ENCODE assay signal across 8 cellular contexts in genomic region chr2:147331790-147332419, GRCh38.
DNase-seq lines count a peak whose midpoint lies in the region; ATAC-seq and TF ChIP-seq lines count a peak whose summit lies in the region.

No MANE protein-coding gene starts in this region.

- H3K36me3 ChIP-seq in CD8-positive, alpha-beta T cell (ENCODE audit: insufficient read depth, low read length) = no peaks in the 10 kb centered on the region
- H3K36me3 ChIP-seq in BE2C = no peaks in the 10 kb centered on the region

- no peaks in the 10 kb centered on the region for H3K9me3 ChIP-seq in CD8-positive, alpha-beta T cell (ENCODE audit: low read length)
- H3K9me3 ChIP-seq in BE2C = no peaks in the 10 kb centered on the region

- DNase-seq in CD8-positive, alpha-beta T cell = peak in 4 of 7 experiments; percentile 11 to 52 (median 16)
- peak; percentile 23 for DNase-seq in HPDE6-E6E7 (ENCODE audit: extremely low spot score)
- DNase-seq in T-helper 1 cell = peak in 4 of 5 donors; percentile 2 to 56 (median 26)
- peak; percentile 2 for DNase-seq in fibroblast of peridontal ligament (ENCODE audit: extremely low read depth)
- DNase-seq in stimulated activated CD4-positive, alpha-beta T cell treated with anti-CD3 and anti-CD28 coated beads, Interleukin-2, amount 100 ng/mL, for 24 hours = peak; percentile 34 to 59
- no peak for DNase-seq in occipital lobe (lab: John Stamatoyannopoulos, UW)
- no peak for DNase-seq in BE2C

- no peaks in the 10 kb centered on the region for H3K4me1 ChIP-seq in CD8-positive, alpha-beta T cell (ENCODE audit: insufficient read depth, low read length)
- H3K4me1 ChIP-seq in BE2C = no peaks in the 10 kb centered on the region

- H3K4me3 ChIP-seq in CD8-positive, alpha-beta T cell (ENCODE audit: low read depth, low read length) = no peak overlapping the region
- H3K4me3 ChIP-seq in BE2C (ENCODE audit: low read depth, low read length) = no peak overlapping the region

- H3K4me3 Mint-ChIP-seq in CD8-positive, alpha-beta T cell = no peak overlapping the region

- POLR2A ChIA-PET in CD8-positive, alpha-beta T cell (lab: Charles Lee) = no interaction called here

- CTCF ChIA-PET in CD8-positive, alpha-beta T cell (lab: Charles Lee) = no interaction called here

- no peak for ATAC-seq in CD8-positive, alpha-beta T cell
- ATAC-seq in GM19035 (IDR thresholded peaks at IDR 0.05; ENCODE audit: unreplicated experiment) = peak; percentile 72

- TF ChIP-seq CTCF in CD8-positive, alpha-beta T cell (IDR thresholded peaks at IDR 0.05) = no peak
- TF ChIP-seq CTCF in BE2C (IDR thresholded peaks at IDR 0.05; ENCODE audit: low read depth, low read length) = no peak

- H3K4me1 Mint-ChIP-seq in CD8-positive, alpha-beta T cell (ENCODE audit: low read depth) = no peaks in the 10 kb centered on the region

- no peaks in the 10 kb centered on the region for H3K27me3 ChIP-seq in CD8-positive, alpha-beta T cell (ENCODE audit: insufficient read depth, low read length)
- no peaks in the 10 kb centered on the region for H3K27me3 ChIP-seq in BE2C

- H3K27ac Mint-ChIP-seq in CD8-positive, alpha-beta T cell = no peak overlapping the region

- peaks cover 3% of the 10 kb centered on the region for H3K9me3 Mint-ChIP-seq in CD8-positive, alpha-beta T cell

- H3K36me3 Mint-ChIP-seq in CD8-positive, alpha-beta T cell = no peaks in the 10 kb centered on the region

- H3K27ac ChIP-seq in CD8-positive, alpha-beta T cell (ENCODE audit: low read depth, low read length) = no peak overlapping the region

- intact Hi-C loops in CD8-positive, alpha-beta T cell (cut with DNase I, micrococcal nuclease) = loop anchor here in 1 of 2 experiments (5.0 kb wide), 1 partner anchor 250 kb away; no protein-coding TSS in a partner anchor

- no peaks in the 10 kb centered on the region for H3K27me3 Mint-ChIP-seq in CD8-positive, alpha-beta T cell (ENCODE audit: low read depth)

Comparison
In these comparisons a context has a peak if more than half of its experiments do, and no peak if none do; other contexts are left out.
1. DNase-seq: peak in CD8-positive, alpha-beta T cell (4 of 7), HPDE6-E6E7 (single experiment), T-helper 1 cell (4 of 5), fibroblast of peridontal ligament (single experiment) and stimulated activated CD4-positive, alpha-beta T cell treated with anti-CD3 and anti-CD28 coated beads, Interleukin-2, amount 100 ng/mL, for 24 hours (2 of 2); none in occipital lobe (single experiment) and BE2C (single experiment).